In genomic region chr21:33994373-33994772, GRCh38 we compare ENCODE assay signal across 22 cellular contexts.
"Had no signal": no experiment of that assay in that cellular context is flagged by ENCODE, and none has a peak within 500 bp of the region (broad histone marks: within the 10 kb centered on the region; RNA-seq: fewer than 3 reads in every experiment).

No MANE protein-coding gene starts in this region.

- H3K4me2 ChIP-seq: hepatocyte had no signal

- H3K9me3 ChIP-seq: left lung, transverse colon had no signal

- H3K79me2 ChIP-seq: hepatocyte, parathyroid adenoma had no signal

- FAIRE-seq: urothelium cell line had no signal

- H3K27me3 Mint-ChIP-seq: activated naive CD8-positive, alpha-beta T cell treated with anti-CD3 and anti-CD28 coated beads, Interleukin-2, amount 10 ng/mL, durations not matched to agents 7 days and 5 days; activated T-cell treated with anti-CD3 and anti-CD28 coated beads, Interleukin-2, amount 50 U/mL, for 24 hours; naive thymus-derived CD8-positive, alpha-beta T cell; stimulated activated naive CD8-positive, alpha-beta T cell treated with anti-CD3 and anti-CD28 coated beads, Interleukin-15, amount 100 ng/mL, for 72 hours had no signal

- H3K4me1 ChIP-seq: foreskin keratinocyte, left lung, parathyroid adenoma had no signal

- DNase-seq: activated CD4-positive, alpha-beta T cell treated with anti-CD3 and anti-CD28 coated beads, Interleukin-2, amount 10 ng/mL, durations not matched to agents 7 days and 5 days; activated CD4-positive, CD25-positive, alpha-beta regulatory T cell treated with anti-CD3 and anti-CD28 coated beads, Interleukin-2, amount 50 U/mL, for 72 hours; activated naive CD4-positive, alpha-beta T cell treated with anti-CD3 and anti-CD28 coated beads for 36 hours; activated naive CD8-positive, alpha-beta T cell treated with anti-CD3 and anti-CD28 coated beads, Interleukin-2, amount 10 ng/mL, durations not matched to agents 7 days and 5 days; activated T-cell treated with anti-CD3 and anti-CD28 coated beads, Interleukin-2, amount 50 U/mL, for 24 hours; amniotic stem cell; effector CD4-positive, alpha-beta T cell; foreskin keratinocyte; kidney glomerular epithelial cell; naive thymus-derived CD8-positive, alpha-beta T cell; stimulated activated CD4-positive, alpha-beta T cell treated with anti-CD3 and anti-CD28 coated beads, Interleukin-12 subunit alpha, Interleukin-12 subunit beta, amount 100 ng/mL, for 4 hours; stimulated activated CD4-positive, alpha-beta T cell treated with anti-CD3 and anti-CD28 coated beads, Interleukin-4, amount 100 ng/mL, for 4 hours; stimulated activated naive CD8-positive, alpha-beta T cell treated with anti-CD3 and anti-CD28 coated beads, Interleukin-15, amount 100 ng/mL, for 72 hours; transverse colon had no signal

- ATAC-seq: foreskin keratinocyte; naive thymus-derived CD8-positive, alpha-beta T cell; stimulated activated naive CD8-positive, alpha-beta T cell treated with anti-CD3 and anti-CD28 coated beads, Interleukin-15, amount 100 ng/mL, for 72 hours had no signal

- H3K4me3 Mint-ChIP-seq: activated CD4-positive, alpha-beta T cell treated with anti-CD3 and anti-CD28 coated beads, Interleukin-2, amount 10 ng/mL, durations not matched to agents 7 days and 5 days; activated naive CD4-positive, alpha-beta T cell treated with anti-CD3 and anti-CD28 coated beads for 36 hours; activated naive CD8-positive, alpha-beta T cell treated with anti-CD3 and anti-CD28 coated beads, Interleukin-2, amount 10 ng/mL, durations not matched to agents 7 days and 5 days; activated T-cell treated with anti-CD3 and anti-CD28 coated beads, Interleukin-2, amount 50 U/mL, for 24 hours; mesothelial cell of epicardium; naive thymus-derived CD8-positive, alpha-beta T cell had no signal

- H2AFZ ChIP-seq: hepatocyte, parathyroid adenoma had no signal

- H3K27ac Mint-ChIP-seq: activated CD4-positive, alpha-beta T cell treated with anti-CD3 and anti-CD28 coated beads, Interleukin-2, amount 10 ng/mL, durations not matched to agents 7 days and 5 days; activated naive CD4-positive, alpha-beta T cell treated with anti-CD3 and anti-CD28 coated beads for 36 hours; activated T-cell treated with anti-CD3 and anti-CD28 coated beads, Interleukin-2, amount 50 U/mL, for 24 hours; activated T-helper 2 cell treated with anti-CD3 and anti-CD28 coated beads, Interferon-gamma antibody, Interleukin-2, Interleukin-4, amounts not matched to agents 10 μg/mL and 5 μg/mL and 100 μg/mL, durations not matched to agents 14 hours and 24 hours and 36 hours had no signal

- H3K9ac ChIP-seq: parathyroid adenoma had no signal

- H3K27ac ChIP-seq: foreskin keratinocyte, hepatocyte, left lung, parathyroid adenoma, VCaP had no signal

- H3K36me3 ChIP-seq: left lung, transverse colon had no signal

- H3K27me3 ChIP-seq: foreskin keratinocyte, hepatocyte, left lung, transverse colon had no signal

- H3K4me3 ChIP-seq: hepatocyte, left lung, lung, transverse colon had no signal
